In the genomic region with DNA sequence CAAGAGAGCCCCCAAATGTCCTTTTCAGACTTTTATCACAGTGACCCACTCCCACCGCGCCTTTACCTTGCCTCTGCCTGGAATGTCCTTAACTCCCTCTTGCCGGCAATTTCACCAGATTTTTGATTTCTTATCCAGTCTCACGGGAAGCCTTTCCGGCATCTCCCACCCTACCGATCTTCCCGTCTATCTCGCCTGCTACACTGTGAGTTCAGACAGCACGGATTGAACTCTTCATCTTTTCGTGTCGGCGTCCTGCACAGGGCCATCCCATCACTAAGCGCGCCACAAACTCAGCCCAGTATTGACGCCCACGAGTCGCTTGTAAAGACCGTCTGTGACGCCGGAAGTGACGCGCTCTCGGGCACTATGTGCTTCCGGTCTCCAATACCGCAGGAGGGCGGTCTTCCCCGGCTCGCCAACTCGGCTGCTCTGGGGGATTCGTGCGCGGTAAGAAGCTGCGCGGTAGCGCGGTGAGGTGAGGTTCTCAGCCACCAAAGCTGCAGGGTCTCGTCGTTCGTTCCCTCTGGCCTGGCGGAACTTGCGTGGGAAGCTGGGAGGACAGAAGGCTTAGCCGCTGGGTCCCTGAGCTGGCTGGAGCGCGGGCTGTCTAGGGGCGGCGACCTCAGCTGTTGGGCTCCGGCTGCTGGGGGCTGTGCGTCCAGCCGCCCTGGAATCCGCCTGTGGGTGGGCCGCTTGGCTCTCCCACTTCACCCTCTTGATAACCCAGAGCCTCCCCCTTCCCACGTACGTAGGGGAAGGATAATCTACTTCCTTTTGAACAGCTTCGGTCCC, we compare ENCODE assay signal across 8 cellular contexts. TPM values are rescaled to one million over a fixed set of nuclear protein-coding genes. Genes with fewer than 3 reads are reported as not detected.
A peak's percentile ranks its signal among the peaks of the same experiment; 100 is the strongest.
DNase-seq lines count a peak whose midpoint lies in the region; ATAC-seq and TF ChIP-seq lines count a peak whose summit lies in the region.

A gene with protein sequence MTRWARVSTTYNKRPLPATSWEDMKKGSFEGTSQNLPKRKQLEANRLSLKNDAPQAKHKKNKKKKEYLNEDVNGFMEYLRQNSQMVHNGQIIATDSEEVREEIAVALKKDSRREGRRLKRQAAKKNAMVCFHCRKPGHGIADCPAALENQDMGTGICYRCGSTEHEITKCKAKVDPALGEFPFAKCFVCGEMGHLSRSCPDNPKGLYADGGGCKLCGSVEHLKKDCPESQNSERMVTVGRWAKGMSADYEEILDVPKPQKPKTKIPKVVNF (plus strand): TSS at position 367 of the 795 bp plus-strand sequence. CDS start 3,171 bp downstream, outside the sequence.

- no peaks in the 10 kb centered on the region for H3K27me3 ChIP-seq in testis

- no peaks in the 10 kb centered on the region for H3K27me3 Mint-ChIP-seq in activated naive CD8-positive, alpha-beta T cell

- H3K27ac ChIP-seq in testis, result peak within 1 kb of the TSS; percentile 88 to 93

- peak within 1 kb of the TSS; percentile 79 for H3K4me3 ChIP-seq in GM12864 (ENCODE audit: low read depth, low read length)
- H3K4me3 ChIP-seq in testis, result peak within 1 kb of the TSS; percentile 86 to 91

- H3K36me3 ChIP-seq in testis (ENCODE audit: low read depth, missing control alignments), result no peaks in the 10 kb centered on the region

- H3K4me3 Mint-ChIP-seq in activated naive CD8-positive, alpha-beta T cell, result peak within 1 kb of the TSS; percentile 96

- peaks cover 21% of the 10 kb centered on the region for H3K4me1 ChIP-seq in testis

- H3K9me3 ChIP-seq in testis, result no peaks in the 10 kb centered on the region

- H3K27ac Mint-ChIP-seq in activated naive CD8-positive, alpha-beta T cell, result peak within 1 kb of the TSS; percentile 97

- 0% methylated on average over 22 to 54 of the region's 54 CpGs for WGBS in testis, 2 donors

- TF ChIP-seq CTCF in GM12864 (IDR thresholded peaks at IDR 0.05; ENCODE audit: low read depth, low read length, missing control alignments) (no peak), omental fat pad (IDR thresholded peaks at IDR 0.05) (no peak), testis (IDR thresholded peaks at IDR 0.05) (peak; percentile 15 to 34 (median 24))

- H3K36me3 Mint-ChIP-seq in activated naive CD8-positive, alpha-beta T cell, result peaks cover 5% of the 10 kb centered on the region

- DNase-seq in GM12864 (ENCODE audit: low read depth) (peak; percentile 82), NCI-H1092 (lab: John Stamatoyannopoulos, UW) (peak; percentile 88), SKM-1 treated with dmso at 0.1 percent for 144 hours (lab: John Stamatoyannopoulos, UW; ENCODE audit: unreplicated experiment) (peak; percentile 88), glomerular visceral epithelial cell (ENCODE audit: extremely low spot score) (peak; percentile 94), omental fat pad (ENCODE audit: low spot score) (peak; percentile 80), testis (peak; percentile 97)

- no peaks in the 10 kb centered on the region for H3K9me3 Mint-ChIP-seq in activated naive CD8-positive, alpha-beta T cell (ENCODE audit: low read depth)

- intact Hi-C loops in testis (cut with DNase I; ENCODE audit: low total_unique reads), result no loop called here

- ATAC-seq in HG02610 (IDR thresholded peaks at IDR 0.05; ENCODE audit: unreplicated experiment) (peak; percentile 96), omental fat pad (ENCODE audit: low FRiP score) (peak; percentile 99)

- TF ChIP-seq POLR2A in testis (IDR thresholded peaks at IDR 0.05), result peak; percentile 69

- H3K4me1 Mint-ChIP-seq in activated naive CD8-positive, alpha-beta T cell (ENCODE audit: low read depth), result peaks cover 54% of the 10 kb centered on the region

RNA-seq across cellular contexts. Expression of the gene that starts here (rescaled TPM):
- total RNA-seq in omental fat pad, result 10 to 100 TPM; 14.2 to 23.0 (median 20.0) TPM
- total RNA-seq in testis, result 10 to 100 TPM; 18.6 to 21.0 TPM
- polyA plus RNA-seq in testis (ENCODE audit: insufficient read depth, low read depth, low replicate concordance), result 23.7 TPM

Comparison
In these comparisons a context has a peak if more than half of its experiments do, and no peak if none do; other contexts are left out.
1. Peak in every context shown above with its lines: DNase-seq, ATAC-seq, H3K4me3 ChIP-seq and H3K27ac ChIP-seq.
2. CTCF ChIP-seq: peak in testis (3 of 3); none in GM12864 (single experiment) and omental fat pad (0 of 3).